Comparison of ENCODE assay signal across 1 cellular context in genomic region chr11:7900686-7901085, GRCh38.
TF ChIP-seq lines count a peak whose summit lies in the region.

No MANE protein-coding gene starts in this region.

TF ChIP-seq in K562, 482 proteins besides CTCF, POLR2A, EP300 and RAD21:
- TF ChIP-seq CEBPB (tag; IDR thresholded peaks at IDR 0.05), result 0 out of 2 replicates have a peak, but pooled peaks have one; percentile 6
- TF ChIP-seq ZNF785 (CRISPR knock-in tag; IDR thresholded peaks at IDR 0.05), result no peak
